ENCODE assay signal across 8 cellular contexts in the genomic region with DNA sequence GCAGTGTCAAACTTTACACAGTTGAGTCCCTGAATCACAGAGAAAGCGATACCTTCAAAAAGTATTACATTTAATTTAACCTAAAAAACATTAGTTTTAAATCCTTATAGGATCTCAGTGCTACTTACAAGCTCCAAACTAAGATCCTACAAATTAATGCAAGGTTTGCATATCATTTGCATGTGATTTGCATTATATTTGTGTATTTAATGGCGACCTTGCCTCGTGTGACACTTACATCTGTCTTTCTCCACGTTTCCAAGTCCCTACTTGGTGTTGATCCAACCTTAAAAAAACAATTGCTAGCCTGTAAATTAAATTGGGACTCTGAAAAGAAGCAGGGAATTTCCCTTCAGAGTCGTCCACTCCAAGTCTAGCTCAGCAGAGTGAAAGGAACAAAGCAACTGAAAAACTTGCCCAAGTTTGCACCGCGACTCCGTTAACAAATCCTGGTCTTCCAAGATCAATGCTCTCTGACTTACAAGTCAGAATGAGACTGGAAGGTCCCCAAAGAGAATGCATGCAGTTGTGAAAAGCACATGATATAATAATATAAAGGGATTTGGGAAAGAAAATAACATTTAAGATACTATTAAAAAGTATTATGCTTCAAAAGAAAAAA. TPM values are rescaled to one million over a fixed set of nuclear protein-coding genes. Genes with fewer than 3 reads are reported as not detected.
DNase-seq lines count a peak whose midpoint lies in the region; ATAC-seq and TF ChIP-seq lines count a peak whose summit lies in the region.

No MANE protein-coding gene starts in this region.

- peak overlapping the region; percentile 51 for H2AFZ ChIP-seq in KMS-11 (ENCODE audit: low read depth)

- H3K4me3 ChIP-seq in AG10803 (ENCODE audit: low read length) (peak overlapping the region; percentile 71), KMS-11 (IDR thresholded peaks at IDR 0.05; ENCODE audit: insufficient read depth, low read depth, low read length) (no peak overlapping the region), colonic mucosa (peak overlapping the region; percentile 76)

- no peaks in the 10 kb centered on the region for H3K9me3 Mint-ChIP-seq in natural killer cell treated with Interleukin-12 subunit alpha and Interleukin-12 subunit beta and Interleukin-15 and Interleukin-18, amount 100 ng/mL, for 72 hours

- H3K27ac ChIP-seq in KMS-11 (peak overlapping the region; percentile 16), colonic mucosa (no peak overlapping the region)

- no peak for DNase-seq in AG10803 (ENCODE audit: low read depth)
- DNase-seq in colonic mucosa: no peak
- DNase-seq in natural killer cell treated with Interleukin-12 subunit alpha and Interleukin-12 subunit beta and Interleukin-15 and Interleukin-18, amount 100 ng/mL, for 72 hours (ENCODE audit: low spot score): no peak
- DNase-seq in CD1c-positive myeloid dendritic cell (ENCODE audit: extremely low spot score): no peak

- peaks cover 45% of the 10 kb centered on the region in 2 donors for H3K4me1 Mint-ChIP-seq in natural killer cell treated with Interleukin-12 subunit alpha and Interleukin-12 subunit beta and Interleukin-15 and Interleukin-18, amount 100 ng/mL, for 72 hours (ENCODE audit: low read depth in 2 of 2)

- H3K27me3 ChIP-seq in KMS-11 (ENCODE audit: insufficient read depth, low read depth): no peaks in the 10 kb centered on the region
- H3K27me3 ChIP-seq in colonic mucosa: no peaks in the 10 kb centered on the region

- no peaks in the 10 kb centered on the region for H3K36me3 Mint-ChIP-seq in natural killer cell treated with Interleukin-12 subunit alpha and Interleukin-12 subunit beta and Interleukin-15 and Interleukin-18, amount 100 ng/mL, for 72 hours

- H3K4me1 ChIP-seq in KMS-11 (ENCODE audit: low read depth, poor library complexity, severe bottlenecking) (peaks cover 40% of the 10 kb centered on the region), colonic mucosa (peaks cover 4% of the 10 kb centered on the region)

- H3K4me2 ChIP-seq in KMS-11: peak overlapping the region; percentile 80

- H3K9me3 ChIP-seq in colonic mucosa: no peaks in the 10 kb centered on the region

- TF ChIP-seq CTCF in AG10803 (conservative IDR thresholded peaks at IDR 0.05; ENCODE audit: low read length) (no peak), KMS-11 (conservative IDR thresholded peaks at IDR 0.05; ENCODE audit: low read depth, low read length) (peak; percentile 13; the same call in 1 of the 2 replicates), colonic mucosa (IDR thresholded peaks at IDR 0.05) (no peak)

- H3K27ac Mint-ChIP-seq in natural killer cell treated with Interleukin-12 subunit alpha and Interleukin-12 subunit beta and Interleukin-15 and Interleukin-18, amount 100 ng/mL, for 72 hours: peak overlapping the region; percentile 85 to 91

- ATAC-seq in natural killer cell treated with Interleukin-12 subunit alpha and Interleukin-12 subunit beta and Interleukin-15 and Interleukin-18, amount 100 ng/mL, for 72 hours: no peak
- no peak for ATAC-seq in GM21737 (IDR thresholded peaks at IDR 0.05; ENCODE audit: unreplicated experiment)
- ATAC-seq in GM21529 (IDR thresholded peaks at IDR 0.05; ENCODE audit: unreplicated experiment): no peak
- ATAC-seq in esophagus mucosa: no peak

- intact Hi-C loops in colonic mucosa (cut with DNase I): no loop called here

- H3K27me3 Mint-ChIP-seq in natural killer cell treated with Interleukin-12 subunit alpha and Interleukin-12 subunit beta and Interleukin-15 and Interleukin-18, amount 100 ng/mL, for 72 hours: no peaks in the 10 kb centered on the region

- H3K36me3 ChIP-seq in KMS-11 (ENCODE audit: insufficient read depth) (no peaks in the 10 kb centered on the region), colonic mucosa (no peaks in the 10 kb centered on the region)

- peak overlapping the region; percentile 92 for H3K4me3 Mint-ChIP-seq in natural killer cell treated with Interleukin-12 subunit alpha and Interleukin-12 subunit beta and Interleukin-15 and Interleukin-18, amount 100 ng/mL, for 72 hours

- peaks cover 43% of the 10 kb centered on the region for H3K79me2 ChIP-seq in KMS-11 (ENCODE audit: insufficient read depth, low read depth)

- peak overlapping the region; percentile 12; the same call in 1 of the 2 replicates for H3K9ac ChIP-seq in KMS-11
- H3K9ac ChIP-seq in colonic mucosa (ENCODE audit: low read depth in 2 of 2, low read length in 2 of 2): no peak overlapping the region

- peaks cover 4% of the 10 kb centered on the region; the same call in 1 of the 2 replicates for H4K20me1 ChIP-seq in KMS-11 (ENCODE audit: insufficient read depth)

RNA-seq across cellular contexts. Expression of gene FAM117A, which starts 0.7 kb away (rescaled TPM):
- total RNA-seq in colonic mucosa (1 to 10 TPM; 6.3 to 7.9 TPM), esophagus mucosa (3.9 TPM)
- total RNA-seq in natural killer cell treated with Interleukin-12 subunit alpha and Interleukin-12 subunit beta and Interleukin-15 and Interleukin-18, amount 100 ng/mL, for 72 hours: 10 to 100 TPM; 22.4 to 36.4 TPM

RNA-seq across cellular contexts. Expression of gene KAT7, which starts 23.8 kb away (rescaled TPM):
- total RNA-seq in colonic mucosa (10 to 100 TPM; 39.4 to 42.5 TPM), esophagus mucosa (33.7 TPM)
- total RNA-seq in natural killer cell treated with Interleukin-12 subunit alpha and Interleukin-12 subunit beta and Interleukin-15 and Interleukin-18, amount 100 ng/mL, for 72 hours: 10 to 100 TPM; 75.8 to 98.5 TPM

RNA-seq across cellular contexts. Expression of gene SLC35B1, which starts 56.9 kb away (rescaled TPM):
- 10 to 100 TPM; 43.0 to 73.5 TPM for total RNA-seq in colonic mucosa
- 100 to 1,000 TPM in 1 of 2 donors, 10 to 100 TPM in 1; 90.9 to 115 TPM for total RNA-seq in natural killer cell treated with Interleukin-12 subunit alpha and Interleukin-12 subunit beta and Interleukin-15 and Interleukin-18, amount 100 ng/mL, for 72 hours
- 37.2 TPM for total RNA-seq in esophagus mucosa
